ENCODE assay signal across 13 cellular contexts in genomic region chr7:5211730-5212482, GRCh38.
"Had no signal": no experiment of that assay in that cellular context is flagged by ENCODE, and none has a peak within 500 bp of the region (broad histone marks: within the 10 kb centered on the region; RNA-seq: fewer than 3 reads in every experiment).

No MANE protein-coding gene starts in this region.

- H3K4me3 ChIP-seq: adrenal gland, breast epithelium, coronary artery, upper lobe of right lung had no signal

- H3K4me1 ChIP-seq: adrenal gland, breast epithelium, upper lobe of right lung had no signal

- H3K4me3 Mint-ChIP-seq: activated naive CD8-positive, alpha-beta T cell had no signal

- H3K9me3 ChIP-seq: adrenal gland, breast epithelium, upper lobe of right lung had no signal

- H3K27me3 ChIP-seq: adrenal gland, breast epithelium, upper lobe of right lung had no signal

- DNase-seq: activated CD4-positive, alpha-beta T cell treated with anti-CD3 and anti-CD28 coated beads for 1 hour; activated naive CD4-positive, alpha-beta T cell; nucleus accumbens; retina; stimulated activated CD4-positive, alpha-beta T cell treated with anti-CD3 and anti-CD28 coated beads, Interleukin-4, amount 100 ng/mL, for 24 hours; stimulated activated naive CD4-positive, alpha-beta T cell treated with Interleukin-2 at 50 U/mL for 16 hours; T-helper 1 cell; upper lobe of right lung; WERI-Rb-1 had no signal

- ATAC-seq: upper lobe of right lung had no signal

- H3K27ac Mint-ChIP-seq: activated naive CD8-positive, alpha-beta T cell had no signal

- H3K36me3 ChIP-seq: breast epithelium had no signal

- H3K27ac ChIP-seq: adrenal gland, breast epithelium, coronary artery, upper lobe of right lung, WERI-Rb-1 had no signal

- H3K27me3 Mint-ChIP-seq: activated naive CD8-positive, alpha-beta T cell had no signal
